24 cellular contexts compared by ENCODE assay signal in the genomic region with DNA sequence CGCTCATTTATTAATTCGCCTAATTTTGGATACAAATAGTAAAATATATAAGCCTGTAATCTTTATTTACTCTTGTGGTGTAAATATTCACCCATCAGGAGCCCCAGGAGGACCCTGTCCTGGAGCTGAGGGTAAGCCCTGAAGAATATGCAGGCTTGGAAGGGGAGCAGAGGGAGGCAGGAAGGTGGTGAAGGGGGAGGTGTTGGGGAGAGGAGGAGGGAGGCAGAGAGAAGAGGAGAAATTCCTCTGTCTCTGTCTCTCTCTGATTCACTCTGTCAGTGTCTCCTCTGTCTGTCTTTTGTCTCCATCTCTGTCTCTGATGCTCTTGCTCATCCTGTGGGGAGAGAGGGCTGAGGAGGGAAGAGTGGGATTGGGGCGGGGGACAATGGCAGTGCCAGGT. TPM values are rescaled to one million over a fixed set of nuclear protein-coding genes. Genes with fewer than 3 reads are reported as not detected.
"Had no signal": no experiment of that assay in that cellular context is flagged by ENCODE, and none has a peak within 500 bp of the region (broad histone marks: within the 10 kb centered on the region; RNA-seq: fewer than 3 reads in every experiment).

No MANE protein-coding gene starts in this region.

- H3K4me3 ChIP-seq: colonic mucosa, heart left ventricle, neural progenitor cell, ovary, right atrium auricular region, vagina had no signal

- H3K4me1 ChIP-seq: colonic mucosa, neural progenitor cell had no signal

- H3K36me3 ChIP-seq: colonic mucosa, neural progenitor cell, ovary, right atrium auricular region, vagina had no signal

- H3K36me3 Mint-ChIP-seq: natural killer cell treated with Interleukin-12 subunit alpha and Interleukin-12 subunit beta and Interleukin-15 and Interleukin-18, amount 100 ng/mL, for 72 hours; neural progenitor cell; type B pancreatic cell had no signal

- H3K4me2 ChIP-seq: neural progenitor cell had no signal

- H3K9ac ChIP-seq: neural progenitor cell had no signal

- H3K27me3 Mint-ChIP-seq: type B pancreatic cell had no signal

- H3K4me3 Mint-ChIP-seq: natural killer cell treated with Interleukin-12 subunit alpha and Interleukin-12 subunit beta and Interleukin-15 and Interleukin-18, amount 100 ng/mL, for 72 hours; neural progenitor cell; type B pancreatic cell had no signal

- H3K27ac Mint-ChIP-seq: natural killer cell treated with Interleukin-12 subunit alpha and Interleukin-12 subunit beta and Interleukin-15 and Interleukin-18, amount 100 ng/mL, for 72 hours; neural progenitor cell had no signal

- DNase-seq: colonic mucosa; dermis blood vessel endothelial cell; heart left ventricle; hippocampal formation; kidney glomerular epithelial cell; mammary epithelial cell; midbrain; nucleus accumbens; ovary; small intestine; stimulated activated CD4-positive, alpha-beta T cell treated with anti-CD3 and anti-CD28 coated beads, Interleukin-12 subunit alpha, Interleukin-12 subunit beta, amount 100 ng/mL, for 4 hours; stimulated activated naive CD4-positive, alpha-beta T cell treated with Interleukin-2 at 50 U/mL for 16 hours had no signal

- H3K9me3 ChIP-seq: colonic mucosa, heart left ventricle, ovary, right atrium auricular region, vagina had no signal

- H3K27ac ChIP-seq: colonic mucosa, heart left ventricle, neural progenitor cell, ovary, right atrium auricular region, vagina had no signal

- H3K9me3 Mint-ChIP-seq: natural killer cell treated with Interleukin-12 subunit alpha and Interleukin-12 subunit beta and Interleukin-15 and Interleukin-18, amount 100 ng/mL, for 72 hours; neural progenitor cell; type B pancreatic cell had no signal

- H3K27me3 ChIP-seq: colonic mucosa, heart left ventricle, neural progenitor cell, ovary, right atrium auricular region, vagina had no signal

- H2AFZ ChIP-seq: neural progenitor cell had no signal

RNA-seq across cellular contexts. Expression of a gene that starts 2.8 kb away (rescaled TPM):
- total RNA-seq: cerebellum, esophagus mucosa, fibroblast of lung, frontal cortex, glomerular endothelial cell, lower leg skin, mammary epithelial cell, right atrium auricular region, vagina had no signal
- polyA plus RNA-seq: fibroblast of lung, heart left ventricle, mammary epithelial cell had no signal

RNA-seq across cellular contexts. Expression of a gene that starts 18.1 kb away (rescaled TPM):
- total RNA-seq: cerebellum; fibroblast of lung; frontal cortex; glomerular endothelial cell; heart left ventricle; lower leg skin; mammary epithelial cell; natural killer cell treated with Interleukin-12 subunit alpha and Interleukin-12 subunit beta and Interleukin-15 and Interleukin-18, amount 100 ng/mL, for 72 hours; vagina had no signal
- polyA plus RNA-seq: fibroblast of lung, mammary epithelial cell had no signal

RNA-seq across cellular contexts. Expression of a gene that starts 53.3 kb away (rescaled TPM):
- total RNA-seq: fibroblast of lung; frontal cortex; glomerular endothelial cell; natural killer cell treated with Interleukin-12 subunit alpha and Interleukin-12 subunit beta and Interleukin-15 and Interleukin-18, amount 100 ng/mL, for 72 hours; posterior vena cava had no signal
